ENCODE assay signal across 1 cellular context in the genomic region with DNA sequence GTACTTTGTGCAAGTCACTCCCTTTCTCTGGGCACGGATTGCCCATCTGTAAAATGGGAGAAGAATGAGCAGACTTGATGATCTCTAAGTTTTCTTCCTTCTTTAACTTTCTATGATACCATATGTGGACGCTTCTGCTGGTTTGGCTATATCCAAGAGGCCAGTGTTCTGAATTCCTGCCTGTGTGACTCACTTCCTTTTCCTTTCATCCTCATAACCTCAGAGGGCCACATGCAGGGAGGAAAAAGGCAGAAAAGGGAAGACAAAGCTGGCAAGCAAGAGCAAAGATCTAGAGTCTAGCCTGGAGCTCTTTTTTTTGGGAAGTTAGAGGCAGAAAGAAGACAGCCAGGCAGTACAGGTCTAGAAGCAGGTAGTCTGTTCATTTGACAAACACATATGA.
TF ChIP-seq lines count a peak whose summit lies in the region.

No MANE protein-coding gene starts in this region.

TF ChIP-seq in HCT116, 20 proteins besides CTCF, POLR2A, EP300 and RAD21 (continued from another document):
- peak; percentile 57 for TF ChIP-seq SP1 (IDR thresholded peaks at IDR 0.05; ENCODE audit: low read depth)
- TF ChIP-seq TCF7L2 (IDR thresholded peaks at IDR 0.05; ENCODE audit: borderline replicate concordance, extremely low read depth, insufficient read depth, insufficient read length), result peak; percentile 74
- no peak for TF ChIP-seq YY1 (IDR thresholded peaks at IDR 0.05; ENCODE audit: extremely low read depth, insufficient replicate concordance, low read depth, low read length)
